8 cellular contexts compared by ENCODE assay signal in genomic region chr17:55004484-55004883, GRCh38.
"Had no signal": no experiment of that assay in that cellular context is flagged by ENCODE, and none has a peak within 500 bp of the region (broad histone marks: within the 10 kb centered on the region; RNA-seq: fewer than 3 reads in every experiment).

No MANE protein-coding gene starts in this region.

- H3K4me3 ChIP-seq: GM23248, K562 had no signal

- DNase-seq: GM23248, H9, HCEC 1CT, IMR-90, KG1 had no signal

- H3K4me3 Mint-ChIP-seq: H9 had no signal

- H3K9me3 Mint-ChIP-seq: H9 had no signal

- H3K27ac ChIP-seq: GM23248 had no signal

- FAIRE-seq: H1, HTR-8/SVneo, K562 had no signal

- H3K9ac ChIP-seq: GM23248 had no signal

- ATAC-seq: K562 had no signal

- H2AFZ ChIP-seq: GM23248 had no signal
